ENCODE assay signal across 25 cellular contexts in the genomic region with DNA sequence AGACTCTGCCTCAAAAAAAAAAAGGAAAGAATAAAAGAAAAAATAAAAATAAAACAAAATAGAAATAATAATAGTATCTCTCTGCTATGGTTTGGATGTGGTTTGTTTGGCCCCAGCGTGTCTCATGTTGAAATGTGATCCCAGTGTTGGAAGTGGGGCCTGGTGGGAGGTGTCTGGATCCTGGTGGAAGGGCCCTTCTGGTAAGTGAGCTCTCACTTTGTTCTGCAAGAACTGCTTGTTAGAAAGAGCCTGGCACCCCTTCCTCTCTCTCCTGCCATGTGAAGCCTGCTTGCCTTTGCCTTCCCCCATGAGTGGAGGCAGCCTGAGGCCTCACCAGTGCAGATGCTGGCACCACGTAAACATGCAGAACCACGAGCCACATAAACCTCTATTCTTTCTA.
"Had no signal": no experiment of that assay in that cellular context is flagged by ENCODE, and none has a peak within 500 bp of the region (broad histone marks: within the 10 kb centered on the region; RNA-seq: fewer than 3 reads in every experiment).

No MANE protein-coding gene starts in this region.

- H3K4me2 ChIP-seq: neural progenitor cell had no signal

- DNase-seq: dermis blood vessel endothelial cell; effector memory CD4-positive, alpha-beta T cell; foreskin melanocyte; glutamatergic neuron; heart right ventricle; hippocampal formation; immature natural killer cell; mammary epithelial cell; mesendoderm; midbrain; naive thymus-derived CD4-positive, alpha-beta T cell; right lobe of liver; small intestine; stimulated activated CD4-positive, alpha-beta T cell treated with anti-CD3 and anti-CD28 coated beads, Interleukin-15, amount 100 ng/mL, for 24 hours; stimulated activated CD4-positive, alpha-beta T cell treated with anti-CD3 and anti-CD28 coated beads, Interleukin-2, amount 100 ng/mL, for 48 hours; stimulated activated naive B cell treated with anti-CD40 and anti-IgM and Interleukin-4, amounts not matched to agents 10 μg/mL and 1 μg/mL and 100 μg/mL, for 72 hours; uterus had no signal

- H3K9me3 ChIP-seq: esophagus muscularis mucosa, heart right ventricle, right lobe of liver, thoracic aorta, tibial nerve, upper lobe of left lung, uterus had no signal

- H2AFZ ChIP-seq: neural progenitor cell, parathyroid adenoma had no signal

- H3K4me3 ChIP-seq: coronary artery, esophagus muscularis mucosa, heart right ventricle, neural progenitor cell, right lobe of liver, thoracic aorta, tibial nerve, upper lobe of left lung, uterus had no signal

- H3K36me3 ChIP-seq: neural progenitor cell, right lobe of liver, thoracic aorta, uterus had no signal

- H3K9ac ChIP-seq: neural progenitor cell, parathyroid adenoma had no signal

- H3K27ac ChIP-seq: coronary artery, esophagus muscularis mucosa, heart right ventricle, neural progenitor cell, parathyroid adenoma, right lobe of liver, thoracic aorta, tibial nerve, uterus had no signal

- H3K27me3 ChIP-seq: esophagus muscularis mucosa, heart right ventricle, neural progenitor cell, right lobe of liver, tibial nerve, upper lobe of left lung, uterus had no signal

- ATAC-seq: heart right ventricle; left lobe of liver; naive thymus-derived CD4-positive, alpha-beta T cell; stimulated activated naive B cell treated with anti-CD40 and anti-IgM and Interleukin-4, amounts not matched to agents 10 μg/mL and 1 μg/mL and 100 μg/mL, for 72 hours had no signal

- H3K4me1 ChIP-seq: esophagus muscularis mucosa, heart right ventricle, neural progenitor cell, parathyroid adenoma, right lobe of liver, tibial nerve, uterus had no signal
